31 cellular contexts compared by ENCODE assay signal in genomic region chr22:33879796-33880195, GRCh38.
"Had no signal": no experiment of that assay in that cellular context is flagged by ENCODE, and none has a peak within 500 bp of the region (broad histone marks: within the 10 kb centered on the region; RNA-seq: fewer than 3 reads in every experiment).

No MANE protein-coding gene starts in this region.

- ATAC-seq: activated CD4-positive, alpha-beta T cell treated with anti-CD3 and anti-CD28 coated beads for 36 hours; activated CD4-positive, CD25-positive, alpha-beta regulatory T cell treated with anti-CD3 and anti-CD28 coated beads, Interleukin-2, amount 50 U/mL, for 24 hours; activated CD8-positive, alpha-beta memory T cell treated with anti-CD3 and anti-CD28 coated beads, Interleukin-2, amount 10 ng/mL, durations not matched to agents 7 days and 5 days; activated CD8-positive, alpha-beta T cell treated with anti-CD3 and anti-CD28 coated beads, Interleukin-2, amount 10 ng/mL, durations not matched to agents 7 days and 5 days; activated naive CD8-positive, alpha-beta T cell treated with anti-CD3 and anti-CD28 coated beads, Interleukin-2, amount 50 U/mL, for 24 hours had no signal

- H3K9me3 Mint-ChIP-seq: activated CD4-positive, alpha-beta T cell treated with anti-CD3 and anti-CD28 coated beads, Interleukin-2, amount 10 ng/mL, durations not matched to agents 7 days and 5 days; activated naive CD4-positive, alpha-beta T cell treated with anti-CD3 and anti-CD28 coated beads, Interleukin-2, amount 50 U/mL, for 24 hours; activated naive CD8-positive, alpha-beta T cell treated with anti-CD3 and anti-CD28 coated beads, Interleukin-2, amount 10 ng/mL, durations not matched to agents 7 days and 5 days; activated naive CD8-positive, alpha-beta T cell treated with anti-CD3 and anti-CD28 coated beads, Interleukin-2, amount 50 U/mL, for 24 hours; activated T-cell treated with anti-CD3 and anti-CD28 coated beads, Interleukin-2, amount 50 U/mL, for 24 hours; brain; central memory CD8-positive, alpha-beta T cell; T-helper 1 cell treated with Interleukin-12 subunit alpha and Interleukin-12 subunit beta and Interleukin-4 antibody, amounts not matched to agents 30 μg/mL and 1 μg/mL, for 36 hours had no signal

- H3K4me3 Mint-ChIP-seq: activated CD4-positive, alpha-beta memory T cell treated with anti-CD3 and anti-CD28 coated beads, Interleukin-2, amount 10 ng/mL, durations not matched to agents 7 days and 5 days; activated CD4-positive, alpha-beta T cell treated with anti-CD3 and anti-CD28 coated beads for 36 hours; activated CD4-positive, alpha-beta T cell treated with anti-CD3 and anti-CD28 coated beads, Interleukin-2, amount 10 ng/mL, durations not matched to agents 7 days and 5 days; activated CD8-positive, alpha-beta memory T cell treated with anti-CD3 and anti-CD28 coated beads, Interleukin-2, amount 10 ng/mL, durations not matched to agents 7 days and 5 days; activated CD8-positive, alpha-beta T cell treated with anti-CD3 and anti-CD28 coated beads, Interleukin-2, amount 10 ng/mL, durations not matched to agents 7 days and 5 days; activated naive CD4-positive, alpha-beta T cell treated with anti-CD3 and anti-CD28 coated beads, Interleukin-2, amount 10 ng/mL, durations not matched to agents 7 days and 5 days; activated naive CD4-positive, alpha-beta T cell treated with anti-CD3 and anti-CD28 coated beads, Interleukin-2, amount 50 U/mL, for 24 hours; activated naive CD8-positive, alpha-beta T cell; activated naive CD8-positive, alpha-beta T cell treated with anti-CD3 and anti-CD28 coated beads, Interleukin-2, amount 10 ng/mL, durations not matched to agents 7 days and 5 days; activated naive CD8-positive, alpha-beta T cell treated with anti-CD3 and anti-CD28 coated beads, Interleukin-2, amount 50 U/mL, for 24 hours; activated T-cell treated with anti-CD3 and anti-CD28 coated beads, Interleukin-2, amount 50 U/mL, for 24 hours; brain; central memory CD8-positive, alpha-beta T cell; T-helper 1 cell treated with Interleukin-12 subunit alpha and Interleukin-12 subunit beta and Interleukin-4 antibody, amounts not matched to agents 30 μg/mL and 1 μg/mL, for 36 hours; T-helper 2 cell treated with Interferon-gamma antibody and Interleukin-4, amounts not matched to agents 5 μg/mL and 100 μg/mL, for 36 hours had no signal

- H3K27ac Mint-ChIP-seq: activated CD4-positive, alpha-beta memory T cell treated with anti-CD3 and anti-CD28 coated beads, Interleukin-2, amount 10 ng/mL, durations not matched to agents 7 days and 5 days; activated CD4-positive, alpha-beta T cell treated with anti-CD3 and anti-CD28 coated beads for 36 hours; activated CD4-positive, alpha-beta T cell treated with anti-CD3 and anti-CD28 coated beads, Interleukin-2, amount 10 ng/mL, durations not matched to agents 7 days and 5 days; activated CD8-positive, alpha-beta memory T cell treated with anti-CD3 and anti-CD28 coated beads, Interleukin-2, amount 10 ng/mL, durations not matched to agents 7 days and 5 days; activated CD8-positive, alpha-beta T cell treated with anti-CD3 and anti-CD28 coated beads, Interleukin-2, amount 10 ng/mL, durations not matched to agents 7 days and 5 days; activated naive CD4-positive, alpha-beta T cell treated with anti-CD3 and anti-CD28 coated beads, Interleukin-2, amount 10 ng/mL, durations not matched to agents 7 days and 5 days; activated naive CD4-positive, alpha-beta T cell treated with anti-CD3 and anti-CD28 coated beads, Interleukin-2, amount 50 U/mL, for 24 hours; activated naive CD8-positive, alpha-beta T cell; activated naive CD8-positive, alpha-beta T cell treated with anti-CD3 and anti-CD28 coated beads, Interleukin-2, amount 10 ng/mL, durations not matched to agents 7 days and 5 days; activated naive CD8-positive, alpha-beta T cell treated with anti-CD3 and anti-CD28 coated beads, Interleukin-2, amount 50 U/mL, for 24 hours; activated T-cell treated with anti-CD3 and anti-CD28 coated beads, Interleukin-2, amount 50 U/mL, for 24 hours; activated T-helper 2 cell treated with anti-CD3 and anti-CD28 coated beads, Interferon-gamma antibody, Interleukin-2, Interleukin-4, amounts not matched to agents 10 μg/mL and 5 μg/mL and 100 μg/mL, durations not matched to agents 14 hours and 24 hours and 36 hours; T-helper 1 cell treated with Interleukin-12 subunit alpha and Interleukin-12 subunit beta and Interleukin-4 antibody, amounts not matched to agents 30 μg/mL and 1 μg/mL, for 36 hours; T-helper 2 cell treated with Interferon-gamma antibody and Interleukin-4, amounts not matched to agents 5 μg/mL and 100 μg/mL, for 36 hours had no signal

- H3K4me1 Mint-ChIP-seq: activated CD4-positive, alpha-beta memory T cell treated with anti-CD3 and anti-CD28 coated beads, Interleukin-2, amount 10 ng/mL, durations not matched to agents 7 days and 5 days; activated CD4-positive, alpha-beta T cell treated with anti-CD3 and anti-CD28 coated beads for 36 hours; activated CD4-positive, alpha-beta T cell treated with anti-CD3 and anti-CD28 coated beads, Interleukin-2, amount 10 ng/mL, durations not matched to agents 7 days and 5 days; activated CD8-positive, alpha-beta memory T cell treated with anti-CD3 and anti-CD28 coated beads, Interleukin-2, amount 10 ng/mL, durations not matched to agents 7 days and 5 days; activated naive CD4-positive, alpha-beta T cell treated with anti-CD3 and anti-CD28 coated beads, Interleukin-2, amount 10 ng/mL, durations not matched to agents 7 days and 5 days; activated naive CD4-positive, alpha-beta T cell treated with anti-CD3 and anti-CD28 coated beads, Interleukin-2, amount 50 U/mL, for 24 hours; activated naive CD8-positive, alpha-beta T cell treated with anti-CD3 and anti-CD28 coated beads, Interleukin-2, amount 10 ng/mL, durations not matched to agents 7 days and 5 days; central memory CD8-positive, alpha-beta T cell had no signal

- DNase-seq: activated CD4-positive, alpha-beta memory T cell treated with anti-CD3 and anti-CD28 coated beads, Interleukin-2, amount 10 ng/mL, durations not matched to agents 7 days and 5 days; activated CD4-positive, alpha-beta T cell treated with anti-CD3 and anti-CD28 coated beads for 1 hour; activated CD4-positive, alpha-beta T cell treated with anti-CD3 and anti-CD28 coated beads for 36 hours; activated CD4-positive, alpha-beta T cell treated with anti-CD3 and anti-CD28 coated beads for 48 hours; activated CD4-positive, alpha-beta T cell treated with anti-CD3 and anti-CD28 coated beads, Interleukin-2, amount 10 ng/mL, durations not matched to agents 7 days and 5 days; activated CD4-positive, alpha-beta T cell treated with anti-CD3 and anti-CD28 coated beads, Interleukin-2, amount 50 U/mL, for 48 hours; activated CD4-positive, CD25-positive, alpha-beta regulatory T cell; activated CD8-positive, alpha-beta memory T cell treated with anti-CD3 and anti-CD28 coated beads for 24 hours; activated CD8-positive, alpha-beta memory T cell treated with anti-CD3 and anti-CD28 coated beads, Interleukin-2, amount 10 ng/mL, durations not matched to agents 7 days and 5 days; activated CD8-positive, alpha-beta memory T cell treated with anti-CD3 and anti-CD28 coated beads, Interleukin-2, amount 50 U/mL, for 48 hours; activated CD8-positive, alpha-beta T cell treated with anti-CD3 and anti-CD28 coated beads, Interleukin-2, amount 10 ng/mL, durations not matched to agents 7 days and 5 days; activated effector memory CD4-positive, alpha-beta T cell treated with Interleukin-2 at 50 U/mL for 16 hours; activated gamma-delta T cell; activated naive CD4-positive, alpha-beta T cell treated with anti-CD3 and anti-CD28 coated beads, Interleukin-2, amount 10 ng/mL, durations not matched to agents 7 days and 5 days; activated naive CD4-positive, alpha-beta T cell treated with Interleukin-2 at 50 U/mL for 16 hours; activated naive CD8-positive, alpha-beta T cell treated with anti-CD3 and anti-CD28 coated beads, Interleukin-2, amount 10 ng/mL, durations not matched to agents 7 days and 5 days; activated naive CD8-positive, alpha-beta T cell treated with anti-CD3 and anti-CD28 coated beads, Interleukin-2, amount 50 U/mL, for 24 hours; activated T-cell treated with anti-CD3 and anti-CD28 coated beads, Interleukin-2, amount 50 U/mL, for 24 hours; activated T-cell treated with anti-CD3 and anti-CD28 coated beads, Interleukin-2, amount 50 U/mL, for 48 hours; amygdala; anterior cingulate cortex; T-helper 2 cell; T-helper 9 cell had no signal

- H3K36me3 Mint-ChIP-seq: activated CD8-positive, alpha-beta memory T cell treated with anti-CD3 and anti-CD28 coated beads, Interleukin-2, amount 10 ng/mL, durations not matched to agents 7 days and 5 days; activated naive CD4-positive, alpha-beta T cell treated with anti-CD3 and anti-CD28 coated beads, Interleukin-2, amount 10 ng/mL, durations not matched to agents 7 days and 5 days; activated naive CD4-positive, alpha-beta T cell treated with anti-CD3 and anti-CD28 coated beads, Interleukin-2, amount 50 U/mL, for 24 hours; activated naive CD8-positive, alpha-beta T cell; activated naive CD8-positive, alpha-beta T cell treated with anti-CD3 and anti-CD28 coated beads, Interleukin-2, amount 10 ng/mL, durations not matched to agents 7 days and 5 days; brain had no signal

- H3K27me3 Mint-ChIP-seq: activated CD4-positive, alpha-beta memory T cell treated with anti-CD3 and anti-CD28 coated beads, Interleukin-2, amount 10 ng/mL, durations not matched to agents 7 days and 5 days; activated CD4-positive, alpha-beta T cell treated with anti-CD3 and anti-CD28 coated beads for 36 hours; activated CD4-positive, alpha-beta T cell treated with anti-CD3 and anti-CD28 coated beads, Interleukin-2, amount 10 ng/mL, durations not matched to agents 7 days and 5 days; activated CD8-positive, alpha-beta memory T cell treated with anti-CD3 and anti-CD28 coated beads, Interleukin-2, amount 10 ng/mL, durations not matched to agents 7 days and 5 days; activated naive CD4-positive, alpha-beta T cell treated with anti-CD3 and anti-CD28 coated beads, Interleukin-2, amount 10 ng/mL, durations not matched to agents 7 days and 5 days; activated naive CD8-positive, alpha-beta T cell treated with anti-CD3 and anti-CD28 coated beads, Interleukin-2, amount 10 ng/mL, durations not matched to agents 7 days and 5 days; activated naive CD8-positive, alpha-beta T cell treated with anti-CD3 and anti-CD28 coated beads, Interleukin-2, amount 50 U/mL, for 24 hours; brain; central memory CD8-positive, alpha-beta T cell had no signal
